Comparison of ENCODE assay signal across 1 cellular context in genomic region chr17:77480509-77481215, GRCh38.
TF ChIP-seq lines count a peak whose summit lies in the region.

No MANE protein-coding gene starts in this region.

TF ChIP-seq in GM23338, 12 proteins besides CTCF, POLR2A, EP300 and RAD21 (continued from another document):
- no peak for TF ChIP-seq ZNF462 (CRISPR knock-in tag; IDR thresholded peaks at IDR 0.05)
